17 cellular contexts compared by ENCODE assay signal in the genomic region with DNA sequence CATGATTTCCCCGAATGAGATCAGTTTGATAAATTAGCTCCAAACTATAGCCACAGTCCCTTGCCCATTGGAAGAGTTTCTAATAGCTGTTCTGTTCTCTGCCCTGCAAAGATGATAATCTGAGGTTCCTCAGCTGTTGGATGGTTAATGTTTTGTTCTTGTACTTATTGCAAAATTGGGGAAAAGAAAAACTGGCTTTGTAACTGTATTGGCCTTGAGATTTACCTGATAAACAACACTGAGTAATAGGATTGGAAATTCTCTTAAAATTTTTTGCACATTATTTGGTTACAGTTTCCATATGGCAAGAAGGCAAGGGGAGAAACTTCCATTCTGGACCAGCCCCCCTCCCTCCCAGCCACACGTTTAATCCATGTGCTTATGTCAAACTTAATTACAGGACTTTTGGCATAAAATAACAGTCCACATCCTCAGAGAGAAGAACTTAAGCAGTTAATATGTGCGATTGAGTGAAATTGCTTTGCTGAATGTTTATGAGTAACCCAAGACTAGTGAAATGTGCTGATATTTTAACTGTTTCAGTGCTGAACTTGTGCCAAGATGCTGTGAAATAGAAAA.
DNase-seq lines count a peak whose midpoint lies in the region; FAIRE-seq and TF ChIP-seq lines count a peak whose summit lies in the region.
"Had no signal": no experiment of that assay in that cellular context is flagged by ENCODE, and none has a peak within 500 bp of the region (broad histone marks: within the 10 kb centered on the region; RNA-seq: fewer than 3 reads in every experiment).

No MANE protein-coding gene starts in this region.

- no peaks in the 10 kb centered on the region for H3K36me3 ChIP-seq in adipocyte (ENCODE audit: control insufficient read depth, insufficient read depth, low read length, severe bottlenecking)
- H3K36me3 ChIP-seq in kidney (ENCODE audit: control insufficient read depth in 1 of 2, insufficient read depth in 2 of 2, low read length in 2 of 2): no peaks in the 10 kb centered on the region
- H3K36me3 ChIP-seq in testis (ENCODE audit: low read depth, missing control alignments): no peaks in the 10 kb centered on the region
- H3K36me3 ChIP-seq in CD8-positive, alpha-beta memory T cell (ENCODE audit: insufficient read depth, low read length): no peaks in the 10 kb centered on the region

- POLR2A ChIA-PET in CD8-positive, alpha-beta memory T cell (lab: Charles Lee): no interaction called here

- H3K27ac ChIP-seq in kidney (ENCODE audit: low read depth in 2 of 2, low read length in 2 of 2) (peak overlapping the region in 1 of 2 donors; percentile 41), testis (peak overlapping the region in 1 of 2 donors; percentile 59)
- no peak overlapping the region for H3K27ac ChIP-seq in CD8-positive, alpha-beta memory T cell (ENCODE audit: low read depth, low read length)
- H3K27ac ChIP-seq: 22Rv1, KMS-11 had no signal

- DNase-seq in NCI-H2171 treated with DMSO at 0.1 percent for 48 hours (lab: John Stamatoyannopoulos, UW) (peak; percentile 38), NCI-H2171 (lab: John Stamatoyannopoulos, UW) (no peak), adipocyte (ENCODE audit: low read depth) (peak; percentile 46), kidney (no peak), testis (no peak), NCI-H1092 (lab: John Stamatoyannopoulos, UW) (no peak), mucosa of gallbladder (ENCODE audit: low spot score) (no peak)
- DNase-seq in CD8-positive, alpha-beta memory T cell: no peak
- DNase-seq: activated CD4-positive, alpha-beta memory T cell treated with anti-CD3 and anti-CD28 coated beads, Interleukin-2, amount 10 ng/mL, durations not matched to agents 7 days and 5 days; mesendoderm; NCI-H1436; occipital lobe had no signal

- H3K9ac ChIP-seq in adipocyte (ENCODE audit: low read length): peak overlapping the region; percentile 22
- no peak overlapping the region for H3K9ac ChIP-seq in kidney (ENCODE audit: low read length in 2 of 2)
- H3K9ac ChIP-seq: KMS-11 had no signal

- H3K27ac Mint-ChIP-seq in CD8-positive, alpha-beta memory T cell: peak overlapping the region in 1 of 8 donors; percentile 34
- H3K27ac Mint-ChIP-seq: activated CD4-positive, alpha-beta memory T cell treated with anti-CD3 and anti-CD28 coated beads, Interleukin-2, amount 10 ng/mL, durations not matched to agents 7 days and 5 days had no signal

- intact Hi-C loops in kidney (cut with DNase I): no loop called here
- intact Hi-C loops in testis (cut with DNase I; ENCODE audit: low total_unique reads): no loop called here

- peaks cover 11 to 13% (median 12%) of the 10 kb centered on the region in 3 donors for H3K4me1 Mint-ChIP-seq in CD8-positive, alpha-beta memory T cell
- H3K4me1 Mint-ChIP-seq: activated CD4-positive, alpha-beta memory T cell treated with anti-CD3 and anti-CD28 coated beads, Interleukin-2, amount 10 ng/mL, durations not matched to agents 7 days and 5 days had no signal

- TF ChIP-seq CTCF in kidney (IDR thresholded peaks at IDR 0.05; ENCODE audit: borderline replicate concordance, extremely low read depth, insufficient read depth): no peak
- no peak for TF ChIP-seq CTCF in testis (IDR thresholded peaks at IDR 0.05)

- no peaks in the 10 kb centered on the region for H3K36me3 Mint-ChIP-seq in CD8-positive, alpha-beta memory T cell

- H3K27me3 Mint-ChIP-seq in CD8-positive, alpha-beta memory T cell: no peaks in the 10 kb centered on the region

- no peaks in the 10 kb centered on the region for H3K27me3 ChIP-seq in adipocyte (replicated peaks; ENCODE audit: control insufficient read depth, insufficient read depth, low read length)
- no peaks in the 10 kb centered on the region for H3K27me3 ChIP-seq in testis
- H3K27me3 ChIP-seq in CD8-positive, alpha-beta memory T cell (ENCODE audit: insufficient read depth, low read length, poor library complexity, severe bottlenecking): no peaks in the 10 kb centered on the region

- no peak for TF ChIP-seq POLR2A in testis (IDR thresholded peaks at IDR 0.05)

- H3K4me3 ChIP-seq in adipocyte (ENCODE audit: low read length) (peak overlapping the region; percentile 59), kidney (ENCODE audit: low read length in 2 of 2) (peak overlapping the region; percentile 22 to 51), testis (peak overlapping the region; percentile 4 to 7)
- H3K4me3 ChIP-seq in CD8-positive, alpha-beta memory T cell (ENCODE audit: low read length): no peak overlapping the region

- CTCF ChIA-PET in CD8-positive, alpha-beta memory T cell (lab: Charles Lee): no interaction called here

- H3K9me3 ChIP-seq in adipocyte (ENCODE audit: control insufficient read depth, low read length) (no peaks in the 10 kb centered on the region), kidney (ENCODE audit: control insufficient read depth in 1 of 2, low read length in 2 of 2) (no peaks in the 10 kb centered on the region), testis (no peaks in the 10 kb centered on the region)
- H3K9me3 ChIP-seq in CD8-positive, alpha-beta memory T cell (ENCODE audit: low read length): no peaks in the 10 kb centered on the region

- peak overlapping the region in 1 of 7 donors; percentile 33 for H3K4me3 Mint-ChIP-seq in CD8-positive, alpha-beta memory T cell
- H3K4me3 Mint-ChIP-seq: activated CD4-positive, alpha-beta memory T cell treated with anti-CD3 and anti-CD28 coated beads, Interleukin-2, amount 10 ng/mL, durations not matched to agents 7 days and 5 days had no signal

- H3K4me1 ChIP-seq in adipocyte (ENCODE audit: control insufficient read depth, insufficient read depth, low read length) (peaks cover 17% of the 10 kb centered on the region), kidney (ENCODE audit: control insufficient read depth in 1 of 2, insufficient read depth in 1 of 2, low read depth in 1 of 2, low read length in 2 of 2) (peaks cover 3 to 6% of the 10 kb centered on the region in 2 donors), testis (peaks cover 12% of the 10 kb centered on the region)
- no peaks in the 10 kb centered on the region for H3K4me1 ChIP-seq in CD8-positive, alpha-beta memory T cell (ENCODE audit: insufficient read depth, low read length)

- no peak for FAIRE-seq in kidney (lab: Jason Lieb, UNC)
- FAIRE-seq: G401.6, GM12892, TTC549 had no signal

- WGBS in testis, 2 donors: 41 to 54% methylated on average over 3 of the region's 3 CpGs

- H3K9me3 Mint-ChIP-seq in CD8-positive, alpha-beta memory T cell: peaks cover 0 to 1% (median 0%) of the 10 kb centered on the region in 5 donors

Comparison
In these comparisons a context has a peak if more than half of its experiments do, and no peak if none do; other contexts are left out.
1. DNase-seq: peak in NCI-H2171 treated with DMSO at 0.1 percent for 48 hours (single experiment) and adipocyte (single experiment); none in NCI-H2171 (single experiment), kidney (single experiment), testis (single experiment), CD8-positive, alpha-beta memory T cell (0 of 5), NCI-H1092 (single experiment) and mucosa of gallbladder (single experiment).